Comparison of ENCODE assay signal across 11 cellular contexts in genomic region chr9:131598121-131598520, GRCh38. TPM values are rescaled to one million over a fixed set of nuclear protein-coding genes. Genes with fewer than 3 reads are reported as not detected.
DNase-seq lines count a peak whose midpoint lies in the region; ATAC-seq and TF ChIP-seq lines count a peak whose summit lies in the region.
"Had no signal": no experiment of that assay in that cellular context is flagged by ENCODE, and none has a peak within 500 bp of the region (broad histone marks: within the 10 kb centered on the region; RNA-seq: fewer than 3 reads in every experiment).

No MANE protein-coding gene starts in this region.

- peak overlapping the region; percentile 56 to 91 for H3K27ac Mint-ChIP-seq in activated naive CD4-positive, alpha-beta T cell treated with anti-CD3 and anti-CD28 coated beads, Interleukin-2, amount 50 U/mL, for 72 hours
- no peak overlapping the region for H3K27ac Mint-ChIP-seq in activated naive CD4-positive, alpha-beta T cell treated with anti-CD3 and anti-CD28 coated beads, Interleukin-2, amount 10 ng/mL, durations not matched to agents 7 days and 5 days
- H3K27ac Mint-ChIP-seq in naive thymus-derived CD4-positive, alpha-beta T cell, result peak overlapping the region in 1 of 9 donors; percentile 59

- H3K27me3 ChIP-seq in naive thymus-derived CD4-positive, alpha-beta T cell (ENCODE audit: control insufficient read depth in 2 of 2, insufficient read depth in 2 of 2, low read length in 2 of 2), result no peaks in the 10 kb centered on the region
- no peaks in the 10 kb centered on the region for H3K27me3 ChIP-seq in aorta (ENCODE audit: control insufficient read depth in 1 of 2, insufficient read depth in 2 of 2, low read length in 1 of 2)
- no peaks in the 10 kb centered on the region for H3K27me3 ChIP-seq in thyroid gland
- no peaks in the 10 kb centered on the region for H3K27me3 ChIP-seq in BE2C

- H3K4me3 ChIP-seq in foreskin fibroblast (ENCODE audit: low read depth in 1 of 2, low read length in 2 of 2) (no peak overlapping the region), aorta (ENCODE audit: low read length in 2 of 2) (no peak overlapping the region), thyroid gland (replicated peaks in 1 of 3) (no peak overlapping the region), BE2C (ENCODE audit: low read depth, low read length) (no peak overlapping the region)
- H3K4me3 ChIP-seq in naive thymus-derived CD4-positive, alpha-beta T cell (ENCODE audit: low read length), result no peak overlapping the region

- no peak for TF ChIP-seq POLR2A in thyroid gland (IDR thresholded peaks at IDR 0.05)

- H3K36me3 ChIP-seq in naive thymus-derived CD4-positive, alpha-beta T cell (ENCODE audit: control insufficient read depth in 2 of 3, insufficient read depth in 3 of 3, low read length in 3 of 3), result peaks cover 0 to 76% (median 22%) of the 10 kb centered on the region in 3 experiments
- H3K36me3 ChIP-seq in aorta (ENCODE audit: control insufficient read depth in 1 of 2, insufficient read depth in 2 of 2, low read length in 1 of 2), result peaks cover 2 to 13% of the 10 kb centered on the region in 2 donors
- H3K36me3 ChIP-seq in thyroid gland, result peaks cover 34 to 38% of the 10 kb centered on the region in 2 donors
- peaks cover 3% of the 10 kb centered on the region for H3K36me3 ChIP-seq in BE2C

- H3K36me3 Mint-ChIP-seq in activated naive CD4-positive, alpha-beta T cell treated with anti-CD3 and anti-CD28 coated beads, Interleukin-2, amount 50 U/mL, for 72 hours, result peaks cover 0 to 4% of the 10 kb centered on the region in 2 donors
- H3K36me3 Mint-ChIP-seq in activated naive CD4-positive, alpha-beta T cell treated with anti-CD3 and anti-CD28 coated beads, Interleukin-2, amount 10 ng/mL, durations not matched to agents 7 days and 5 days, result peaks cover 37% of the 10 kb centered on the region
- peaks cover 0 to 25% (median 7%) of the 10 kb centered on the region in 5 donors for H3K36me3 Mint-ChIP-seq in naive thymus-derived CD4-positive, alpha-beta T cell

- peaks cover 2% of the 10 kb centered on the region for H3K4me1 Mint-ChIP-seq in activated naive CD4-positive, alpha-beta T cell treated with anti-CD3 and anti-CD28 coated beads, Interleukin-2, amount 10 ng/mL, durations not matched to agents 7 days and 5 days
- peaks cover 0 to 2% (median 0%) of the 10 kb centered on the region in 7 donors for H3K4me1 Mint-ChIP-seq in naive thymus-derived CD4-positive, alpha-beta T cell

- H3K9me3 ChIP-seq in naive thymus-derived CD4-positive, alpha-beta T cell (ENCODE audit: control insufficient read depth in 2 of 3, low read length in 3 of 3), result no peaks in the 10 kb centered on the region
- no peaks in the 10 kb centered on the region for H3K9me3 ChIP-seq in aorta (ENCODE audit: control insufficient read depth, low read length)
- H3K9me3 ChIP-seq in thyroid gland, result no peaks in the 10 kb centered on the region
- H3K9me3 ChIP-seq in BE2C, result no peaks in the 10 kb centered on the region

- intact Hi-C loops in naive thymus-derived CD4-positive, alpha-beta T cell (cut with micrococcal nuclease), result no loop called here
- intact Hi-C loops in aorta (cut with DNase I), result no loop called here
- intact Hi-C loops in thyroid gland (cut with DNase I), result no loop called here

- no peak overlapping the region for H3K4me3 Mint-ChIP-seq in activated naive CD4-positive, alpha-beta T cell treated with anti-CD3 and anti-CD28 coated beads, Interleukin-2, amount 10 ng/mL, durations not matched to agents 7 days and 5 days
- no peak overlapping the region for H3K4me3 Mint-ChIP-seq in naive thymus-derived CD4-positive, alpha-beta T cell

- no peak overlapping the region for H3K27ac ChIP-seq in naive thymus-derived CD4-positive, alpha-beta T cell (ENCODE audit: low read depth, low read length)
- H3K27ac ChIP-seq in aorta (ENCODE audit: low read depth in 1 of 2, low read length in 2 of 2), result no peak overlapping the region
- no peak overlapping the region for H3K27ac ChIP-seq in thyroid gland

- H3K4me1 ChIP-seq in naive thymus-derived CD4-positive, alpha-beta T cell (ENCODE audit: control insufficient read depth in 2 of 2, insufficient read depth in 2 of 2, low read length in 2 of 2), result no peaks in the 10 kb centered on the region
- H3K4me1 ChIP-seq in aorta (ENCODE audit: control insufficient read depth in 1 of 2, insufficient read depth in 2 of 2, low read length in 2 of 2) (no peaks in the 10 kb centered on the region), thyroid gland (no peaks in the 10 kb centered on the region), BE2C (no peaks in the 10 kb centered on the region)

- no peaks in the 10 kb centered on the region for H3K9me3 Mint-ChIP-seq in activated naive CD4-positive, alpha-beta T cell treated with anti-CD3 and anti-CD28 coated beads, Interleukin-2, amount 50 U/mL, for 72 hours
- H3K9me3 Mint-ChIP-seq in activated naive CD4-positive, alpha-beta T cell treated with anti-CD3 and anti-CD28 coated beads, Interleukin-2, amount 10 ng/mL, durations not matched to agents 7 days and 5 days, result no peaks in the 10 kb centered on the region
- H3K9me3 Mint-ChIP-seq in naive thymus-derived CD4-positive, alpha-beta T cell, result no peaks in the 10 kb centered on the region
- H3K9me3 Mint-ChIP-seq: naive B cell had no signal

- TF ChIP-seq CTCF in foreskin fibroblast (IDR thresholded peaks at IDR 0.05; ENCODE audit: low read depth, low read length) (no peak), thyroid gland (IDR thresholded peaks at IDR 0.05) (no peak), BE2C (IDR thresholded peaks at IDR 0.05; ENCODE audit: low read depth, low read length) (no peak), GM10266 (IDR thresholded peaks at IDR 0.05; ENCODE audit: control insufficient read depth, insufficient read depth, low read depth, missing control alignments) (no peak)

- no peaks in the 10 kb centered on the region for H3K27me3 Mint-ChIP-seq in activated naive CD4-positive, alpha-beta T cell treated with anti-CD3 and anti-CD28 coated beads, Interleukin-2, amount 10 ng/mL, durations not matched to agents 7 days and 5 days
- H3K27me3 Mint-ChIP-seq in naive thymus-derived CD4-positive, alpha-beta T cell, result no peaks in the 10 kb centered on the region
- H3K27me3 Mint-ChIP-seq: naive B cell had no signal

- DNase-seq in activated naive CD4-positive, alpha-beta T cell treated with anti-CD3 and anti-CD28 coated beads, Interleukin-2, amount 50 U/mL, for 72 hours (ENCODE audit: low spot score in 2 of 2), result no peak
- DNase-seq in activated naive CD4-positive, alpha-beta T cell treated with anti-CD3 and anti-CD28 coated beads, Interleukin-2, amount 10 ng/mL, durations not matched to agents 7 days and 5 days, result no peak
- DNase-seq in foreskin fibroblast (peak; percentile 11 to 55), aorta (peak in 1 of 2 donors; percentile 91), thyroid gland (no peak), BE2C (no peak), GM10266 (ENCODE audit: extremely low spot score) (no peak)
- no peak for DNase-seq in naive thymus-derived CD4-positive, alpha-beta T cell
- DNase-seq: naive B cell had no signal

- CTCF ChIA-PET in activated naive CD4-positive, alpha-beta T cell treated with anti-CD3 and anti-CD28 coated beads, Interleukin-2, amount 10 ng/mL, durations not matched to agents 7 days and 5 days (lab: Charles Lee), result interaction anchor here (2.9 kb wide), 1 partner anchor 141 kb away, joined by 11 read pairs; the partner anchor contains the start of gene RAPGEF1
- CTCF ChIA-PET in naive thymus-derived CD4-positive, alpha-beta T cell (lab: Charles Lee), result interaction anchor here (0.8 to 1.0 kb wide), 2 partner anchors 11 to 138 kb away, joined by 3 to 4 read pairs; no protein-coding TSS in a partner anchor

- POLR2A ChIA-PET in naive thymus-derived CD4-positive, alpha-beta T cell (lab: Charles Lee), result no interaction called here

- 81 to 83% methylated on average over 17 of the region's 17 CpGs for WGBS in aorta, 2 donors
- 74 to 85% methylated on average over 8 to 16 of the region's 17 CpGs for WGBS in thyroid gland, 2 donors

- ATAC-seq in activated naive CD4-positive, alpha-beta T cell treated with anti-CD3 and anti-CD28 coated beads, Interleukin-2, amount 50 U/mL, for 72 hours, result no peak
- ATAC-seq in naive thymus-derived CD4-positive, alpha-beta T cell, result peak; percentile 83
- peak; percentile 40 for ATAC-seq in aorta (ENCODE audit: low FRiP score)

RNA-seq across cellular contexts. Expression of gene PRRT1B, which starts 52.8 kb away (rescaled TPM):
- total RNA-seq in activated naive CD4-positive, alpha-beta T cell treated with anti-CD3 and anti-CD28 coated beads, Interleukin-2, amount 50 U/mL, for 72 hours, result not detected
- not detected for total RNA-seq in naive thymus-derived CD4-positive, alpha-beta T cell
- not detected for polyA plus RNA-seq in naive thymus-derived CD4-positive, alpha-beta T cell
- total RNA-seq in aorta (not detected), thyroid gland (not detected)
- not detected for polyA plus RNA-seq in aorta
- polyA plus RNA-seq in BE2C (2012; ENCODE audit: insufficient read depth, insufficient read length, low read depth), result not detected
- total RNA-seq: T-helper 2 cell treated with Interferon-gamma antibody and Interleukin-4, amounts not matched to agents 100 ng/mL and 5 ng/mL, for 36 hours; urinary bladder had no signal
- polyA plus RNA-seq: urinary bladder had no signal

Comparison
In these comparisons a context has a peak if more than half of its experiments do, and no peak if none do; other contexts are left out.
1. ATAC-seq: peak in naive thymus-derived CD4-positive, alpha-beta T cell (single experiment) and aorta (single experiment); none in activated naive CD4-positive, alpha-beta T cell treated with anti-CD3 and anti-CD28 coated beads, Interleukin-2, amount 50 U/mL, for 72 hours (0 of 2).
2. DNase-seq: peak in foreskin fibroblast (2 of 2); none in activated naive CD4-positive, alpha-beta T cell treated with anti-CD3 and anti-CD28 coated beads, Interleukin-2, amount 50 U/mL, for 72 hours (0 of 2), activated naive CD4-positive, alpha-beta T cell treated with anti-CD3 and anti-CD28 coated beads, Interleukin-2, amount 10 ng/mL, durations not matched to agents 7 days and 5 days (single experiment), naive thymus-derived CD4-positive, alpha-beta T cell (0 of 9), thyroid gland (0 of 2), BE2C (single experiment) and GM10266 (single experiment).